In genomic region chr1:94385354-94385947, GRCh38 we compare ENCODE assay signal across 1 cellular context.
TF ChIP-seq lines count a peak whose summit lies in the region.

No MANE protein-coding gene starts in this region.

TF ChIP-seq in SK-N-SH treated with all-trans-retinoic acid at 6 μM for 48 hours, 23 proteins besides CTCF, POLR2A, EP300 and RAD21 (continued from another document):
- TF ChIP-seq PATZ1 (CRISPR knock-in tag; IDR thresholded peaks at IDR 0.05; ENCODE audit: borderline replicate concordance) (no peak), CSDC2 (CRISPR knock-in tag; IDR thresholded peaks at IDR 0.05) (no peak), ESRRG (CRISPR knock-in tag; IDR thresholded peaks at IDR 0.05) (no peak), GLIS3 (CRISPR knock-in tag; IDR thresholded peaks at IDR 0.05) (no peak), TSHZ2 (CRISPR knock-in tag; IDR thresholded peaks at IDR 0.05) (no peak), TOX (CRISPR knock-in tag; IDR thresholded peaks at IDR 0.05; ENCODE audit: borderline replicate concordance) (no peak), ISL1 (CRISPR knock-in tag; IDR thresholded peaks at IDR 0.05) (no peak), TCF4 (CRISPR knock-in tag; IDR thresholded peaks at IDR 0.05; ENCODE audit: borderline replicate concordance) (no peak), POU6F1 (CRISPR knock-in tag; IDR thresholded peaks at IDR 0.05; ENCODE audit: borderline replicate concordance, low read depth) (no peak), PPARA (CRISPR knock-in tag; IDR thresholded peaks at IDR 0.05; ENCODE audit: borderline replicate concordance) (no peak), ZNF565 (CRISPR knock-in tag; conservative IDR thresholded peaks at IDR 0.05; ENCODE audit: low read depth) (no peak), OSR1 (CRISPR knock-in tag; IDR thresholded peaks at IDR 0.05) (no peak), ZC3H10 (CRISPR knock-in tag; IDR thresholded peaks at IDR 0.05) (no peak), ZFP30 (CRISPR knock-in tag; IDR thresholded peaks at IDR 0.05) (no peak)
